Comparison of ENCODE assay signal across 31 cellular contexts in the genomic region with DNA sequence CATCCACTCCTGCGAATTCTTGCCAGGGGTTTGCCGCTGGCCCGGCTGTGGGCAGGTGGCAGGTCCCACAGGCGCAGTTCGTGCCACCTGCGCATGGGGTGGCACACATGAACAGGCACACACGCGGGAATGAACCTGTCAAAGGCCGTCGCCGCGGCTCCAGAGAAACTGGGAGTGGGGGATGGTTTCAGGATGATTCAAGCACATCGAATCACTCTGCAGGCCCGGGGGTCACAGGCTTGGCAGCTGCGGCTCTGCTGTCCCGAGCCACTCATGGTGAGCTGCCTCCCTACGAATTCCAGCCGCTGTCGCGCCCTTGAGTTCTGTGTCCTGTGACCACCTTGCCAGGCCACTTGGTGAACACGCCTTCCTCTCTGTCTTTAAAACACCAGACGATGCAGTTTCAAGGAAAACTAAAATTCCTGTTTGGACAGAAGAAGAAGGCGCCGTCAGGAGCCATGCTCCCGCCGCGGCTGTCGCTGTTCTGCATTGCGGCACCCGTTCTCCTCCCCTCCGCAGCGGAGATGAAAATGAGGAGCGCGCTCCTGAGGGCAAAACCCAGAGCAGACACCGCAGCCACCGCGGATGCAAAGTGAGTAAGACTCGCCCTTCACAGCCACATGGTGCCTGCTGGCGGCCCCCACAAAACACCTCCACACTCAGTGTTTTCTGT. TPM values are rescaled to one million over a fixed set of nuclear protein-coding genes. Genes with fewer than 3 reads are reported as not detected.
A peak's percentile ranks its signal among the peaks of the same experiment; 100 is the strongest.
DNase-seq lines count a peak whose midpoint lies in the region; TF ChIP-seq lines count a peak whose summit lies in the region.
"Had no signal": no experiment of that assay in that cellular context is flagged by ENCODE, and none has a peak within 500 bp of the region (broad histone marks: within the 10 kb centered on the region; RNA-seq: fewer than 3 reads in every experiment).

No MANE protein-coding gene starts in this region.

- no peaks in the 10 kb centered on the region for H3K9me3 Mint-ChIP-seq in T-helper 2 cell treated with Interferon-gamma antibody and Interleukin-4, amounts not matched to agents 5 μg/mL and 100 μg/mL, for 36 hours

- peak overlapping the region; percentile 6 for H3K27ac Mint-ChIP-seq in T-helper 2 cell treated with Interferon-gamma antibody and Interleukin-4, amounts not matched to agents 5 μg/mL and 100 μg/mL, for 36 hours

- DNase-seq in T-helper 2 cell treated with Interferon-gamma antibody and Interleukin-4, amounts not matched to agents 5 μg/mL and 100 μg/mL, for 36 hours (ENCODE audit: low spot score) = no peak
- DNase-seq in T-helper 2 cell (no peak), Peyer's patch (peak in 2 of 3 donors; percentile 36 to 38), islet precursor cell (peak; percentile 48), stomach (peak; percentile 18), HT-29 (ENCODE audit: low spot score) (no peak), amniotic stem cell (lab: John Stamatoyannopoulos, UW) (no peak), globus pallidus (ENCODE audit: low spot score) (no peak)
- DNase-seq: 8988T; activated naive CD4-positive, alpha-beta T cell treated with Interleukin-2 at 50 U/mL for 16 hours; activated T-cell treated with anti-CD3 and anti-CD28 coated beads, Interleukin-2, amount 50 U/mL, for 48 hours; body of pancreas; Calu3; dermis blood vessel endothelial cell; foreskin keratinocyte; H9; Kasumi-1; midbrain; naive B cell; NCI-H1417 treated with DMSO at 0.1 percent for 48 hours; NCI-H2029 treated with DMSO at 0.1 percent for 48 hours; NCI-H2227 treated with DMSO at 0.1 percent for 48 hours; NCI-H69; PC-3; SK-N-SH; stimulated activated CD4-positive, alpha-beta T cell treated with anti-CD3 and anti-CD28 coated beads, Interleukin-4, amount 100 ng/mL, for 24 hours; transverse colon had no signal

- H3K4me1 Mint-ChIP-seq in T-helper 2 cell treated with Interferon-gamma antibody and Interleukin-4, amounts not matched to agents 5 μg/mL and 100 μg/mL, for 36 hours (ENCODE audit: low read depth) = peaks cover 18% of the 10 kb centered on the region

- H3K27me3 ChIP-seq in Peyer's patch (no peaks in the 10 kb centered on the region), stomach (peaks cover 0 to 11% (median 0%) of the 10 kb centered on the region in 3 donors)
- H3K27me3 ChIP-seq: body of pancreas, transverse colon had no signal

- H3K36me3 ChIP-seq in Peyer's patch (no peaks in the 10 kb centered on the region), stomach (no peaks in the 10 kb centered on the region)
- H3K36me3 ChIP-seq: esophagus muscularis mucosa, heart left ventricle, neutrophil, prostate gland, transverse colon had no signal

- TF ChIP-seq EP300 in stomach (IDR thresholded peaks at IDR 0.05) = no peak

- peaks cover 37% of the 10 kb centered on the region for H3K36me3 Mint-ChIP-seq in T-helper 2 cell treated with Interferon-gamma antibody and Interleukin-4, amounts not matched to agents 5 μg/mL and 100 μg/mL, for 36 hours (ENCODE audit: low read depth)
- H3K36me3 Mint-ChIP-seq: naive B cell had no signal

- H3K9me3 ChIP-seq in Peyer's patch (no peaks in the 10 kb centered on the region), stomach (no peaks in the 10 kb centered on the region)
- H3K9me3 ChIP-seq: body of pancreas, esophagus muscularis mucosa, heart left ventricle, neutrophil, prostate gland, SK-N-SH, transverse colon had no signal

- H3K4me1 ChIP-seq in Peyer's patch (peaks cover 0 to 10% (median 0%) of the 10 kb centered on the region in 4 donors), stomach (no peaks in the 10 kb centered on the region)
- H3K4me1 ChIP-seq: body of pancreas, foreskin keratinocyte, prostate gland had no signal

- no peaks in the 10 kb centered on the region for H3K27me3 Mint-ChIP-seq in T-helper 2 cell treated with Interferon-gamma antibody and Interleukin-4, amounts not matched to agents 5 μg/mL and 100 μg/mL, for 36 hours (ENCODE audit: low read depth)

- H3K4me3 ChIP-seq in Peyer's patch (no peak overlapping the region), stomach (no peak overlapping the region)
- H3K4me3 ChIP-seq: body of pancreas, esophagus muscularis mucosa, heart left ventricle, prostate gland, transverse colon had no signal

- TF ChIP-seq CTCF in Peyer's patch (IDR thresholded peaks at IDR 0.05) = no peak
- no peak for TF ChIP-seq CTCF in stomach (IDR thresholded peaks at IDR 0.05)

- WGBS in stomach, 5 donors = 89 to 93% (median 92%) methylated on average over 37 to 39 of the region's 39 CpGs

- intact Hi-C loops in stomach (cut with DNase I; ENCODE audit: low total_unique reads) = no loop called here

- H3K4me3 Mint-ChIP-seq in T-helper 2 cell treated with Interferon-gamma antibody and Interleukin-4, amounts not matched to agents 5 μg/mL and 100 μg/mL, for 36 hours = no peak overlapping the region
- H3K4me3 Mint-ChIP-seq: H9, naive B cell had no signal

- H3K27ac ChIP-seq in Peyer's patch (no peak overlapping the region), stomach (no peak overlapping the region)
- H3K27ac ChIP-seq: body of pancreas, esophagus muscularis mucosa, foreskin keratinocyte, heart left ventricle, neutrophil, prostate gland, transverse colon had no signal

- TF ChIP-seq POLR2A in Peyer's patch (IDR thresholded peaks at IDR 0.05) (no peak), stomach (IDR thresholded peaks at IDR 0.05) (no peak)

RNA-seq across cellular contexts. Expression of a gene that starts 15.4 kb away (rescaled TPM):
- total RNA-seq in Peyer's patch (100 to 1,000 TPM in 3 of 4 donors, 10 to 100 TPM in 1; 74.3 to 201 (median 141) TPM), stomach (100 to 1,000 TPM in 1 of 5 donors, 10 to 100 TPM in 4; 52.7 to 133 (median 77.7) TPM)
- 10 to 100 TPM; 29.9 to 38.8 (median 33.6) TPM for polyA plus RNA-seq in stomach
- total RNA-seq in HT-29 (2014; rRNA removed; shearing (Covaris generic)) = 65.7 and 74.3 TPM in 2 replicates

Comparison
In these comparisons a context has a peak if more than half of its experiments do, and no peak if none do; other contexts are left out.
1. DNase-seq: peak in Peyer's patch (2 of 3), islet precursor cell (single experiment) and stomach (single experiment); none in T-helper 2 cell treated with Interferon-gamma antibody and Interleukin-4, amounts not matched to agents 5 μg/mL and 100 μg/mL, for 36 hours (single experiment), T-helper 2 cell (0 of 5), HT-29 (single experiment), amniotic stem cell (single experiment) and globus pallidus (single experiment).